Comparison of ENCODE assay signal across 9 cellular contexts in the genomic region with DNA sequence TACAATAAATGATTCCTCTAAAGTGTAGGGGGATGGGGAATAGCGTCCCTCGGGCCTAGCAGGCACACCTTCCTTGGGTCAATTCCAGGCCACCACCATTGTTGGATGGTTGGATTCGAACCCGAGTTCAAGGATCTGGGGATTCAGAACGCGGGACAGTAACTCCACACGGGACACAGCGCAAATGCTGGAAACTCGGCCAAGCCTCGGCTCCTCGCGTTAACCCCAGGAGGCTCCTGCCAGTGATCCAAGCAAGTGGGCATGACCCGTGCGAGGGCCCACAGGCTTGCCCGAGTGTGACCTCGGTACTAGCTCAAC. TPM values are rescaled to one million over a fixed set of nuclear protein-coding genes. Genes with fewer than 3 reads are reported as not detected.
DNase-seq lines count a peak whose midpoint lies in the region; ATAC-seq and TF ChIP-seq lines count a peak whose summit lies in the region.
"Had no signal": no experiment of that assay in that cellular context is flagged by ENCODE, and none has a peak within 500 bp of the region (broad histone marks: within the 10 kb centered on the region; RNA-seq: fewer than 3 reads in every experiment).

No MANE protein-coding gene starts in this region.

- no peak overlapping the region for H2AK5ac ChIP-seq in mesendoderm (ENCODE audit: low read length)

- no peaks in the 10 kb centered on the region for H3K36me3 Mint-ChIP-seq in activated naive CD4-positive, alpha-beta T cell treated with anti-CD3 and anti-CD28 coated beads for 36 hours (ENCODE audit: low read depth)
- peaks cover 6% of the 10 kb centered on the region for H3K36me3 Mint-ChIP-seq in type B pancreatic cell

- peaks cover 6% of the 10 kb centered on the region for H3K79me1 ChIP-seq in mesendoderm (ENCODE audit: low read length)

- peaks cover 10% of the 10 kb centered on the region for H3K4me1 ChIP-seq in mesendoderm (ENCODE audit: control insufficient read depth, low read depth, low read length)

- H3K36me3 ChIP-seq in brain microvascular endothelial cell (replicated peaks) (peaks cover 3% of the 10 kb centered on the region), mesendoderm (ENCODE audit: control insufficient read depth, insufficient read depth, low read length) (peaks cover 2% of the 10 kb centered on the region)

- no peak overlapping the region for H2BK15ac ChIP-seq in mesendoderm (replicated peaks; ENCODE audit: low read depth)

- no peak overlapping the region for H3K18ac ChIP-seq in mesendoderm (ENCODE audit: low read length)

- H3K23ac ChIP-seq in mesendoderm (ENCODE audit: low read length) = peak overlapping the region; percentile 95

- H3K56ac ChIP-seq in mesendoderm (ENCODE audit: low read length) = peak overlapping the region; percentile 94

- H2BK5ac ChIP-seq in mesendoderm (ENCODE audit: low read length) = no peak overlapping the region

- in situ Hi-C loops in brain microvascular endothelial cell (cut with HindIII; ENCODE audit: low pct_ligation_motif_present, low sequenced_read_pairs) = loop anchor here (10.0 kb wide), 1 partner anchor 403 kb away; no protein-coding TSS in a partner anchor

- ATAC-seq in HG02623 (IDR thresholded peaks at IDR 0.05; ENCODE audit: unreplicated experiment) = no peak

- H3K4me3 ChIP-seq in brain microvascular endothelial cell (ENCODE audit: low read depth, low read length) (peak overlapping the region; percentile 73), mesendoderm (ENCODE audit: low read length) (peak overlapping the region; percentile 77)

- CTCF ChIA-PET in activated naive CD4-positive, alpha-beta T cell treated with anti-CD3 and anti-CD28 coated beads for 36 hours (lab: Charles Lee) = interaction anchor here (1.3 to 5.2 kb wide), 6 partner anchors 8 to 401 kb away, joined by 4 to 85 read pairs (median 11); partner anchors contain the start of gene MAPK7

- no peaks in the 10 kb centered on the region for H3K9me3 Mint-ChIP-seq in activated naive CD4-positive, alpha-beta T cell treated with anti-CD3 and anti-CD28 coated beads for 36 hours
- H3K9me3 Mint-ChIP-seq in type B pancreatic cell = no peaks in the 10 kb centered on the region

- TF ChIP-seq CTCF in brain microvascular endothelial cell (IDR thresholded peaks at IDR 0.05; ENCODE audit: low read depth, low read length, missing control alignments) (no peak), type B pancreatic cell (conservative IDR thresholded peaks at IDR 0.05) (no peak)

- H3K27ac ChIP-seq in brain microvascular endothelial cell = peak overlapping the region; percentile 85
- no peak overlapping the region for H3K27ac ChIP-seq in mesendoderm (ENCODE audit: low read depth, low read length)

- peak overlapping the region; percentile 91 for H3K4me2 ChIP-seq in mesendoderm (ENCODE audit: low read length)

- H2BK120ac ChIP-seq in mesendoderm (ENCODE audit: low read depth, low read length) = no peak overlapping the region

- H4K5ac ChIP-seq in mesendoderm (ENCODE audit: low read length) = no peak overlapping the region

- H3K4ac ChIP-seq in mesendoderm (ENCODE audit: low read depth, low read length) = peak overlapping the region; percentile 50

- H3K27me3 ChIP-seq in brain microvascular endothelial cell (replicated peaks) (no peaks in the 10 kb centered on the region), mesendoderm (ENCODE audit: insufficient read depth, low read length, poor library complexity) (no peaks in the 10 kb centered on the region)

- no peaks in the 10 kb centered on the region for H3K79me2 ChIP-seq in mesendoderm (ENCODE audit: control insufficient read depth, insufficient read depth, low read length)

- no peak for DNase-seq in activated naive CD4-positive, alpha-beta T cell treated with anti-CD3 and anti-CD28 coated beads for 36 hours
- no peak for DNase-seq in activated naive CD4-positive, alpha-beta T cell (lab: John Stamatoyannopoulos, UW)
- DNase-seq in brain microvascular endothelial cell (no peak), mesendoderm (no peak), type B pancreatic cell (ENCODE audit: extremely low spot score, unreplicated experiment) (no peak), KG1 (lab: John Stamatoyannopoulos, UW) (no peak), HuH-7.5 (ENCODE audit: low spot score) (no peak)

- H3K27me3 Mint-ChIP-seq in activated naive CD4-positive, alpha-beta T cell treated with anti-CD3 and anti-CD28 coated beads for 36 hours (ENCODE audit: low read depth) = peaks cover 2% of the 10 kb centered on the region
- no peaks in the 10 kb centered on the region for H3K27me3 Mint-ChIP-seq in type B pancreatic cell

- intact Hi-C loops in activated naive CD4-positive, alpha-beta T cell treated with anti-CD3 and anti-CD28 coated beads for 36 hours (cut with micrococcal nuclease) = loop anchor here (1.0 to 10.0 kb wide), 8 partner anchors 16 to 1179 kb away; partner anchors contain the start of genes AKAP10, ALDH3A2, ALKBH5 and MAPK7

- H4K8ac ChIP-seq in mesendoderm (ENCODE audit: low read depth, low read length) = peak overlapping the region; percentile 1

- no CpG with 5 or more reads among the region's 16 CpGs for WGBS in mesendoderm (ENCODE audit: extremely low coverage, insufficient coverage, low lambda C conversion rate)

- H3K4me3 Mint-ChIP-seq in activated naive CD4-positive, alpha-beta T cell treated with anti-CD3 and anti-CD28 coated beads for 36 hours = peak overlapping the region; percentile 72
- H3K4me3 Mint-ChIP-seq in type B pancreatic cell = peak overlapping the region; percentile 89

- peaks cover 5% of the 10 kb centered on the region for H3K4me1 Mint-ChIP-seq in activated naive CD4-positive, alpha-beta T cell treated with anti-CD3 and anti-CD28 coated beads for 36 hours (ENCODE audit: low read depth)
- H3K4me1 Mint-ChIP-seq in type B pancreatic cell (ENCODE audit: unreplicated experiment) = peaks cover 13% of the 10 kb centered on the region

- no peak overlapping the region for H3K27ac Mint-ChIP-seq in activated naive CD4-positive, alpha-beta T cell treated with anti-CD3 and anti-CD28 coated beads for 36 hours
- H3K27ac Mint-ChIP-seq in type B pancreatic cell = peak overlapping the region; percentile 70

- peak overlapping the region; percentile 88 for H3K9ac ChIP-seq in mesendoderm (ENCODE audit: low read length)

RNA-seq across cellular contexts. Expression of gene B9D1, which starts 0.6 kb away (rescaled TPM):
- 1 to 10 TPM; 8.7 TPM for total RNA-seq in activated naive CD4-positive, alpha-beta T cell treated with anti-CD3 and anti-CD28 coated beads for 36 hours
- 30.4 TPM for polyA plus RNA-seq in mesendoderm (2013, experiment 1 of 2)
- 29.6 TPM for polyA plus RNA-seq in mesendoderm (2013, experiment 2 of 2)
- total RNA-seq in type B pancreatic cell (ENCODE audit: low replicate concordance) = 13.8 and 23.2 TPM in 2 replicates

RNA-seq across cellular contexts. Expression of gene MAPK7, which starts 16.4 kb away (rescaled TPM):
- 10 to 100 TPM in 1 of 2 experiments, 1 to 10 TPM in 1; 8.7 to 10.7 TPM for total RNA-seq in activated naive CD4-positive, alpha-beta T cell treated with anti-CD3 and anti-CD28 coated beads for 36 hours
- polyA plus RNA-seq in mesendoderm (2013, experiment 1 of 2) = 51.0 TPM
- polyA plus RNA-seq in mesendoderm (2013, experiment 2 of 2) = 48.4 TPM
- total RNA-seq in type B pancreatic cell (ENCODE audit: low replicate concordance) = 32.1 and 44.3 TPM in 2 replicates

RNA-seq across cellular contexts. Expression of gene MFAP4, which starts 25.1 kb away (rescaled TPM):
- not detected for total RNA-seq in activated naive CD4-positive, alpha-beta T cell treated with anti-CD3 and anti-CD28 coated beads for 36 hours
- polyA plus RNA-seq in mesendoderm (2013, experiment 1 of 2) = 93.5 TPM
- 84.3 TPM for polyA plus RNA-seq in mesendoderm (2013, experiment 2 of 2)
- 2.6 and 18.0 TPM in 2 replicates for total RNA-seq in type B pancreatic cell (ENCODE audit: low replicate concordance)
- total RNA-seq: M059J had no signal

RNA-seq across cellular contexts. Expression of gene RNF112, which starts 49.1 kb away (rescaled TPM):
- total RNA-seq in activated naive CD4-positive, alpha-beta T cell treated with anti-CD3 and anti-CD28 coated beads for 36 hours = under 1 TPM; 0.31 to 0.32 TPM
- 1.5 TPM for polyA plus RNA-seq in mesendoderm (2013, experiment 1 of 2)
- 1.2 TPM for polyA plus RNA-seq in mesendoderm (2013, experiment 2 of 2)
- 0.60 and 1.2 TPM in 2 replicates for total RNA-seq in type B pancreatic cell (ENCODE audit: low replicate concordance)
